In genomic region chr13:111354789-111355188, GRCh38 we compare ENCODE assay signal across 24 cellular contexts. TPM values are rescaled to one million over a fixed set of nuclear protein-coding genes. Genes with fewer than 3 reads are reported as not detected.
DNase-seq lines count a peak whose midpoint lies in the region; ATAC-seq and TF ChIP-seq lines count a peak whose summit lies in the region.
"Had no signal": no experiment of that assay in that cellular context is flagged by ENCODE, and none has a peak within 500 bp of the region (broad histone marks: within the 10 kb centered on the region; RNA-seq: fewer than 3 reads in every experiment).

No MANE protein-coding gene starts in this region.

- peaks cover 0 to 9% of the 10 kb centered on the region in 2 donors for H3K4me1 Mint-ChIP-seq in natural killer cell treated with Interleukin-12 subunit alpha and Interleukin-12 subunit beta and Interleukin-15 and Interleukin-18, amount 100 ng/mL, for 72 hours (ENCODE audit: low read depth in 2 of 2)
- H3K4me1 Mint-ChIP-seq: CD14-positive monocyte had no signal

- 44% methylated on average over 7 of the region's 7 CpGs for WGBS in esophagus muscularis mucosa
- 54 to 61% methylated on average over 7 of the region's 7 CpGs for WGBS in lung, 2 donors
- WGBS in tibial nerve, 2 donors, result 65 to 75% methylated on average over 7 of the region's 7 CpGs

- H3K9me3 Mint-ChIP-seq in natural killer cell treated with Interleukin-12 subunit alpha and Interleukin-12 subunit beta and Interleukin-15 and Interleukin-18, amount 100 ng/mL, for 72 hours, result no peaks in the 10 kb centered on the region

- H3K4me3 ChIP-seq in esophagus muscularis mucosa (no peak overlapping the region), lung (no peak overlapping the region), tibial nerve (no peak overlapping the region)
- H3K4me3 ChIP-seq: A549; BLaER1 treated with 17β-estradiol and CSF1 and Interleukin-3, amounts not matched to agents 10 nM and 100 nM; GM12878; GM23248 had no signal

- TF ChIP-seq CTCF in esophagus muscularis mucosa (IDR thresholded peaks at IDR 0.05) (no peak), lung (IDR thresholded peaks at IDR 0.05; ENCODE audit: control extremely low read depth, extremely low read depth) (no peak), tibial nerve (IDR thresholded peaks at IDR 0.05) (no peak)

- H3K36me3 ChIP-seq in esophagus muscularis mucosa, result no peaks in the 10 kb centered on the region
- H3K36me3 ChIP-seq in lung (ENCODE audit: control insufficient read depth in 2 of 2, insufficient read depth in 2 of 2, low read length in 2 of 2), result no peaks in the 10 kb centered on the region
- H3K36me3 ChIP-seq in tibial nerve, result no peaks in the 10 kb centered on the region
- H3K36me3 ChIP-seq: BE2C; BLaER1 treated with 17β-estradiol and CSF1 and Interleukin-3, amounts not matched to agents 10 nM and 100 nM had no signal

- no peak for TF ChIP-seq POLR2A in esophagus muscularis mucosa (IDR thresholded peaks at IDR 0.05; ENCODE audit: low read depth)
- TF ChIP-seq POLR2A in tibial nerve (IDR thresholded peaks at IDR 0.05), result no peak

- DNase-seq in esophagus muscularis mucosa (ENCODE audit: extremely low spot score) (peak; percentile 68), lung (ENCODE audit: low spot score) (peak; percentile 14), amygdala (lab: John Stamatoyannopoulos, UW) (no peak), tibial nerve (ENCODE audit: low spot score in 2 of 2) (no peak)
- no peak for DNase-seq in natural killer cell treated with Interleukin-12 subunit alpha and Interleukin-12 subunit beta and Interleukin-15 and Interleukin-18, amount 100 ng/mL, for 72 hours (ENCODE audit: low spot score)
- DNase-seq in stimulated activated CD4-positive, alpha-beta T cell treated with anti-CD3 and anti-CD28 coated beads, Interleukin-2, amount 100 ng/mL, for 24 hours, result no peak
- DNase-seq: 8988T; ACHN; AML-193; BE2C; CD4-positive, alpha-beta T cell; CD8-positive, alpha-beta memory T cell; DMS 273 treated with DMSO at 0.1 percent for 48 hours; DMS79; EL; GDM1; GM23248; H7; HCEC 1CT had no signal

- TF ChIP-seq EP300 in esophagus muscularis mucosa (IDR thresholded peaks at IDR 0.05) (no peak), tibial nerve (IDR thresholded peaks at IDR 0.05) (no peak)

- H3K27me3 ChIP-seq in esophagus muscularis mucosa, result peaks cover 0 to 6% (median 0%) of the 10 kb centered on the region in 4 donors
- H3K27me3 ChIP-seq in lung (ENCODE audit: control insufficient read depth, insufficient read depth), result no peaks in the 10 kb centered on the region
- no peaks in the 10 kb centered on the region for H3K27me3 ChIP-seq in tibial nerve
- H3K27me3 ChIP-seq: BLaER1 treated with 17β-estradiol and CSF1 and Interleukin-3, amounts not matched to agents 10 nM and 100 nM had no signal

- H3K27me3 Mint-ChIP-seq in natural killer cell treated with Interleukin-12 subunit alpha and Interleukin-12 subunit beta and Interleukin-15 and Interleukin-18, amount 100 ng/mL, for 72 hours, result peaks cover 2 to 24% of the 10 kb centered on the region in 2 donors
- H3K27me3 Mint-ChIP-seq: CD4-positive, alpha-beta T cell had no signal

- no peak overlapping the region for H3K27ac ChIP-seq in esophagus muscularis mucosa (replicated peaks in 1 of 4)
- H3K27ac ChIP-seq in lung (ENCODE audit: low read depth in 1 of 2, low read length in 1 of 2), result no peak overlapping the region
- no peak overlapping the region for H3K27ac ChIP-seq in tibial nerve
- H3K27ac ChIP-seq: A549; BLaER1 treated with 17β-estradiol and CSF1 and Interleukin-3, amounts not matched to agents 10 nM and 100 nM; GM23248 had no signal

- peaks cover 9% of the 10 kb centered on the region for H3K36me3 Mint-ChIP-seq in natural killer cell treated with Interleukin-12 subunit alpha and Interleukin-12 subunit beta and Interleukin-15 and Interleukin-18, amount 100 ng/mL, for 72 hours
- H3K36me3 Mint-ChIP-seq: CD14-positive monocyte had no signal

- no peaks in the 10 kb centered on the region for H3K4me1 ChIP-seq in esophagus muscularis mucosa
- no peaks in the 10 kb centered on the region for H3K4me1 ChIP-seq in lung (ENCODE audit: control insufficient read depth in 2 of 2, insufficient read depth in 2 of 2, low read length in 2 of 2)
- H3K4me1 ChIP-seq in tibial nerve, result no peaks in the 10 kb centered on the region
- H3K4me1 ChIP-seq: A549; BE2C; BLaER1 treated with 17β-estradiol and CSF1 and Interleukin-3, amounts not matched to agents 10 nM and 100 nM had no signal

- ATAC-seq in lung (ENCODE audit: insufficient read depth, low FRiP score), result no peak
- peak in 1 of 2 donors; percentile 54 for ATAC-seq in natural killer cell treated with Interleukin-12 subunit alpha and Interleukin-12 subunit beta and Interleukin-15 and Interleukin-18, amount 100 ng/mL, for 72 hours
- ATAC-seq: A549, GM12878 had no signal

- H3K4me3 Mint-ChIP-seq in natural killer cell treated with Interleukin-12 subunit alpha and Interleukin-12 subunit beta and Interleukin-15 and Interleukin-18, amount 100 ng/mL, for 72 hours, result peak overlapping the region; percentile 47
- H3K4me3 Mint-ChIP-seq: CD14-positive monocyte; CD4-positive, alpha-beta T cell had no signal

- H3K9me3 ChIP-seq in esophagus muscularis mucosa (peaks cover 0 to 3% (median 0%) of the 10 kb centered on the region in 4 donors), lung (ENCODE audit: control insufficient read depth in 2 of 2, insufficient read depth in 1 of 2, low read length in 1 of 2) (no peaks in the 10 kb centered on the region), tibial nerve (no peaks in the 10 kb centered on the region)
- H3K9me3 ChIP-seq: A549, BE2C had no signal

- intact Hi-C loops in esophagus muscularis mucosa (cut with DNase I), result no loop called here

- H3K27ac Mint-ChIP-seq in natural killer cell treated with Interleukin-12 subunit alpha and Interleukin-12 subunit beta and Interleukin-15 and Interleukin-18, amount 100 ng/mL, for 72 hours, result no peak overlapping the region
- H3K27ac Mint-ChIP-seq: CD14-positive monocyte; CD4-positive, alpha-beta T cell; CD8-positive, alpha-beta memory T cell had no signal

RNA-seq across cellular contexts. Expression of gene TEX29, which starts 34.3 kb away (rescaled TPM):
- under 1 TPM in 2 of 4 donors, not detected in 2; 0.83 to 0.99 TPM for total RNA-seq in esophagus muscularis mucosa
- total RNA-seq in lung, result under 1 TPM in 1 of 2 donors, not detected in 1; 0.25 TPM
- polyA plus RNA-seq in lung, result under 1 TPM; 0.19 to 0.79 TPM
- total RNA-seq in natural killer cell treated with Interleukin-12 subunit alpha and Interleukin-12 subunit beta and Interleukin-15 and Interleukin-18, amount 100 ng/mL, for 72 hours, result under 1 TPM; 0.59 to 0.67 TPM
- 1 to 10 TPM in 1 of 4 donors, not detected in 3; 2.4 TPM for total RNA-seq in tibial nerve
- total RNA-seq: CD8-positive, alpha-beta memory T cell; GM12878; GM23248; H1; H7 had no signal
- polyA plus RNA-seq: CD8-positive, alpha-beta memory T cell had no signal

Comparison
In these comparisons a context has a peak if more than half of its experiments do, and no peak if none do; other contexts are left out.
1. DNase-seq: peak in esophagus muscularis mucosa (single experiment) and lung (single experiment); none in natural killer cell treated with Interleukin-12 subunit alpha and Interleukin-12 subunit beta and Interleukin-15 and Interleukin-18, amount 100 ng/mL, for 72 hours (single experiment), amygdala (0 of 56), stimulated activated CD4-positive, alpha-beta T cell treated with anti-CD3 and anti-CD28 coated beads, Interleukin-2, amount 100 ng/mL, for 24 hours (0 of 2) and tibial nerve (0 of 2).